In the genomic region with DNA sequence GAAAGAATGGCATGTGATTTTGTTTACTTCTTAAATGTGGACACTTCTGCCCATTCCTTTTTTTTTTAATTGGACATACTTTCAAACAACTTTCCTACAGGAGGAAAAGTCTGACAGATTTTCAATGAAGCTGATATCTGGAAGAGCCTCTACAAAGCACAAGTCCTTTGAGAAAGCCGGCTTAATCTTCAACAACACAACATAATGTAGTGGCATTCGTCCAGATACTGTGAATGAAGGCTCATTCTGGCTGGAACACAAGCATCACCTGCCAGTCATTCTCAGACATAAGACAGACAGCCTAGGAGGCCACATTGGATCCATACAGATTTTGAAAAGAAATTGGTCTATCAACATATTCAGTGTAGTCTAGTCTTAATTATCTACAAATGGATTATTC, we compare ENCODE assay signal across 24 cellular contexts.
"Had no signal": no experiment of that assay in that cellular context is flagged by ENCODE, and none has a peak within 500 bp of the region (broad histone marks: within the 10 kb centered on the region; RNA-seq: fewer than 3 reads in every experiment).

No MANE protein-coding gene starts in this region.

- DNase-seq: activated B cell treated with CpG ODN at 0.5 μM for 24 hours; activated CD4-positive, alpha-beta T cell treated with anti-CD3 and anti-CD28 coated beads for 36 hours; activated CD4-positive, alpha-beta T cell treated with anti-CD3 and anti-CD28 coated beads, Interleukin-2, amount 50 U/mL, for 4 hours; activated CD8-positive, alpha-beta memory T cell treated with anti-CD3 and anti-CD28 coated beads for 24 hours; activated CD8-positive, alpha-beta memory T cell treated with anti-CD3 and anti-CD28 coated beads, Interleukin-2, amount 50 U/mL, for 48 hours; activated effector memory CD4-positive, alpha-beta T cell treated with anti-CD3 and anti-CD28 coated beads, Interleukin-2, amount 50 U/mL, for 16 hours; activated naive CD4-positive, alpha-beta T cell treated with anti-CD3 and anti-CD28 coated beads, Interleukin-2, amount 10 ng/mL, durations not matched to agents 7 days and 5 days; activated T-cell treated with anti-CD3 and anti-CD28 coated beads, Interleukin-2, amount 50 U/mL, for 48 hours; amygdala; effector CD8-positive, alpha-beta T cell; erythroblast; foreskin fibroblast; kidney; left ventricle myocardium inferior; midbrain; sigmoid colon; stimulated activated CD4-positive, alpha-beta T cell treated with anti-CD3 and anti-CD28 coated beads, Interleukin-15, amount 100 ng/mL, for 24 hours; stomach; T-helper 1 cell; upper lobe of right lung had no signal

- H3K27ac Mint-ChIP-seq: activated B cell treated with CpG ODN at 0.5 μM for 24 hours; activated CD4-positive, alpha-beta T cell treated with anti-CD3 and anti-CD28 coated beads for 36 hours; activated naive CD4-positive, alpha-beta T cell treated with anti-CD3 and anti-CD28 coated beads, Interleukin-2, amount 10 ng/mL, durations not matched to agents 7 days and 5 days; dendritic cell treated with granulocyte-macrophage colony-stimulating factor and Interleukin-4, amounts not matched to agents 40 ng/mL and 50 ng/mL, for 4 days; natural killer cell treated with Interleukin-12 subunit alpha and Interleukin-12 subunit beta and Interleukin-15 and Interleukin-18, amount 100 ng/mL, for 72 hours; stimulated activated memory B cell treated with anti-CD40 and anti-IgM and Interleukin-4, amounts not matched to agents 10 μg/mL and 1 μg/mL and 100 μg/mL, for 72 hours had no signal

- ATAC-seq: activated CD4-positive, alpha-beta T cell treated with anti-CD3 and anti-CD28 coated beads for 36 hours; natural killer cell treated with Interleukin-12 subunit alpha and Interleukin-12 subunit beta and Interleukin-15 and Interleukin-18, amount 100 ng/mL, for 72 hours; stimulated activated memory B cell treated with anti-CD40 and anti-IgM and Interleukin-4, amounts not matched to agents 10 μg/mL and 1 μg/mL and 100 μg/mL, for 72 hours; upper lobe of right lung had no signal

- H3K9me3 Mint-ChIP-seq: activated B cell treated with CpG ODN at 0.5 μM for 24 hours; activated naive CD4-positive, alpha-beta T cell treated with anti-CD3 and anti-CD28 coated beads, Interleukin-2, amount 10 ng/mL, durations not matched to agents 7 days and 5 days; dendritic cell treated with granulocyte-macrophage colony-stimulating factor and Interleukin-4, amounts not matched to agents 40 ng/mL and 50 ng/mL, for 4 days; natural killer cell treated with Interleukin-12 subunit alpha and Interleukin-12 subunit beta and Interleukin-15 and Interleukin-18, amount 100 ng/mL, for 72 hours; stimulated activated memory B cell treated with anti-CD40 and anti-IgM and Interleukin-4, amounts not matched to agents 10 μg/mL and 1 μg/mL and 100 μg/mL, for 72 hours had no signal

- H3K4me3 Mint-ChIP-seq: activated B cell treated with CpG ODN at 0.5 μM for 24 hours; activated CD4-positive, alpha-beta T cell treated with anti-CD3 and anti-CD28 coated beads for 36 hours; activated naive CD4-positive, alpha-beta T cell treated with anti-CD3 and anti-CD28 coated beads, Interleukin-2, amount 10 ng/mL, durations not matched to agents 7 days and 5 days; dendritic cell treated with granulocyte-macrophage colony-stimulating factor and Interleukin-4, amounts not matched to agents 40 ng/mL and 50 ng/mL, for 4 days; natural killer cell treated with Interleukin-12 subunit alpha and Interleukin-12 subunit beta and Interleukin-15 and Interleukin-18, amount 100 ng/mL, for 72 hours; stimulated activated memory B cell treated with anti-CD40 and anti-IgM and Interleukin-4, amounts not matched to agents 10 μg/mL and 1 μg/mL and 100 μg/mL, for 72 hours had no signal

- H3K27me3 Mint-ChIP-seq: activated CD4-positive, alpha-beta T cell treated with anti-CD3 and anti-CD28 coated beads for 36 hours; natural killer cell treated with Interleukin-12 subunit alpha and Interleukin-12 subunit beta and Interleukin-15 and Interleukin-18, amount 100 ng/mL, for 72 hours had no signal

- H3K27ac ChIP-seq: left ventricle myocardium inferior, parathyroid adenoma, stomach, upper lobe of right lung had no signal
